13 cellular contexts compared by ENCODE assay signal in the genomic region with DNA sequence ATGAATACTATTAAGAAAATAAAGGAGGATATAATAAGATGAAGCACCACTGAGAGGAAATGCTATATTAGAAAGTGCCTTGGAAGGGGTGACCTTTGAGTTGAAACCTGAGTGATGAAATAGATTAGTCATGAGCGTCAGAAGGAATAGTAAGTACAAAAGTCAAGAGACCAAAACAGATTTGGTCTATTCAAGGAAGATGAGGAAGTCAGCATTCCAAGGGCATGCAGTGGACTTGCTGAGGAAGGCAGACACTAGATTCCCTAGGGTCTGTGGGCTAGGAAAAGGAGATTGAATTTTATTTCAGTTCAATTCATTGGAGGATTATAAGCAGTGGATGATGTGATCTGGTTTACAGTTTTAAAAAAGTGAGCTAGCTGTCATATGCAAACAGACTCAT.
A peak's percentile ranks its signal among the peaks of the same experiment; 100 is the strongest.
DNase-seq lines count a peak whose midpoint lies in the region; TF ChIP-seq lines count a peak whose summit lies in the region.
"Had no signal": no experiment of that assay in that cellular context is flagged by ENCODE, and none has a peak within 500 bp of the region (broad histone marks: within the 10 kb centered on the region; RNA-seq: fewer than 3 reads in every experiment).

No MANE protein-coding gene starts in this region.

- no peaks in the 10 kb centered on the region for H3K9me3 ChIP-seq in testis
- H3K9me3 ChIP-seq: gastrocnemius medialis, thyroid gland had no signal

- H3K27me3 ChIP-seq in brain microvascular endothelial cell (replicated peaks) (no peaks in the 10 kb centered on the region), testis (no peaks in the 10 kb centered on the region)
- H3K27me3 ChIP-seq: gastrocnemius medialis, thyroid gland had no signal

- H3K27ac ChIP-seq in brain microvascular endothelial cell (peak overlapping the region; percentile 63), testis (no peak overlapping the region)
- H3K27ac ChIP-seq: gastrocnemius medialis, thyroid gland had no signal

- intact Hi-C loops in testis (cut with DNase I; ENCODE audit: low total_unique reads): no loop called here

- 81 to 88% methylated on average over 1 of the region's 1 CpG for WGBS in testis, 2 donors

- POLR2A ChIA-PET in AG04449 (lab: Yijun Ruan, JAX): no interaction called here

- TF ChIP-seq CTCF in AG04449 (IDR thresholded peaks at IDR 0.05; ENCODE audit: insufficient read depth, low read length, missing control alignments) (no peak), brain microvascular endothelial cell (IDR thresholded peaks at IDR 0.05; ENCODE audit: low read depth, low read length, missing control alignments) (no peak), testis (IDR thresholded peaks at IDR 0.05) (no peak)

- H3K4me3 ChIP-seq in AG04449 (ENCODE audit: low read depth, low read length) (no peak overlapping the region), brain microvascular endothelial cell (ENCODE audit: low read depth, low read length) (no peak overlapping the region), testis (no peak overlapping the region)
- H3K4me3 ChIP-seq: gastrocnemius medialis, thyroid gland had no signal

- H3K36me3 ChIP-seq in brain microvascular endothelial cell (replicated peaks) (no peaks in the 10 kb centered on the region), testis (ENCODE audit: low read depth, missing control alignments) (no peaks in the 10 kb centered on the region)
- H3K36me3 ChIP-seq: gastrocnemius medialis, thyroid gland had no signal

- TF ChIP-seq POLR2A in testis (IDR thresholded peaks at IDR 0.05): no peak

- peak; percentile 5 for DNase-seq in AG04449 (ENCODE audit: low read depth, low spot score)
- DNase-seq in HT-29 (ENCODE audit: low spot score): peak; percentile 48
- peak; percentile 75 for DNase-seq in brain microvascular endothelial cell
- peak; percentile 76 for DNase-seq in iris pigment epithelial cell (ENCODE audit: low read depth)
- no peak for DNase-seq in SW480 (ENCODE audit: low spot score)
- no peak for DNase-seq in testis
- no peak for DNase-seq in NCI-H748 (lab: John Stamatoyannopoulos, UW; ENCODE audit: unreplicated experiment)
- no peak for DNase-seq in activated T-cell treated with anti-CD3 and anti-CD28 coated beads for 4 hours
- DNase-seq: activated CD4-positive, alpha-beta T cell treated with anti-CD3 and anti-CD28 coated beads for 1 hour; dermis blood vessel endothelial cell; gastrocnemius medialis; NCI-H1417; thyroid gland had no signal

- no peaks in the 10 kb centered on the region for H3K4me1 ChIP-seq in testis
- H3K4me1 ChIP-seq: gastrocnemius medialis, thyroid gland had no signal

- in situ Hi-C loops in brain microvascular endothelial cell (cut with HindIII; ENCODE audit: low pct_ligation_motif_present, low sequenced_read_pairs): no loop called here

- CTCF ChIA-PET in AG04449 (lab: Yijun Ruan, JAX): no interaction called here

Comparison
In these comparisons a context has a peak if more than half of its experiments do, and no peak if none do; other contexts are left out.
1. DNase-seq: peak in AG04449 (single experiment), HT-29 (single experiment), brain microvascular endothelial cell (single experiment) and iris pigment epithelial cell (single experiment); none in SW480 (single experiment), testis (single experiment), NCI-H748 (single experiment) and activated T-cell treated with anti-CD3 and anti-CD28 coated beads for 4 hours (single experiment).